ENCODE assay signal across 8 cellular contexts in genomic region chr19:7533281-7533819, GRCh38. TPM values are rescaled to one million over a fixed set of nuclear protein-coding genes. Genes with fewer than 3 reads are reported as not detected.
DNase-seq lines count a peak whose midpoint lies in the region; ATAC-seq and TF ChIP-seq lines count a peak whose summit lies in the region.

No MANE protein-coding gene starts in this region.

- DNase-seq in GM06990 (ENCODE audit: extremely low read depth, insufficient read length) = no peak
- peak; percentile 36 for DNase-seq in fibroblast of the conjunctiva (ENCODE audit: low read depth)
- DNase-seq in neural crest cell (ENCODE audit: low read depth, low spot score) = no peak
- no peak for DNase-seq in NCI-H2171 (lab: John Stamatoyannopoulos, UW)
- DNase-seq in HT-29 (ENCODE audit: low spot score) = no peak

- no peaks in the 10 kb centered on the region for H3K9me3 Mint-ChIP-seq in neural crest cell

- peak overlapping the region; percentile 96 for H3K4me3 ChIP-seq in GM06990 (replicated peaks; ENCODE audit: low read depth, low read length)
- H3K4me3 ChIP-seq in WI38 (ENCODE audit: low read depth, low read length) = peak overlapping the region; percentile 81

- H3K27me3 ChIP-seq in GM06990 (replicated peaks; ENCODE audit: control insufficient read depth, insufficient read depth, low read length) = no peaks in the 10 kb centered on the region

- H3K4me1 Mint-ChIP-seq in neural crest cell = peaks cover 20% of the 10 kb centered on the region

- no peaks in the 10 kb centered on the region; the same call in 1 of the 2 replicates for H3K36me3 ChIP-seq in GM06990 (ENCODE audit: control insufficient read depth, insufficient read depth, low read length)

- H3K27me3 Mint-ChIP-seq in neural crest cell (ENCODE audit: low read depth) = no peaks in the 10 kb centered on the region

- H3K36me3 Mint-ChIP-seq in neural crest cell (ENCODE audit: low read depth) = no peaks in the 10 kb centered on the region

- H3K27ac Mint-ChIP-seq in neural crest cell (ENCODE audit: unreplicated experiment) = peak overlapping the region; percentile 96

- H3K4me3 Mint-ChIP-seq in neural crest cell = peak overlapping the region; percentile 99

- ATAC-seq in HG03520 (IDR thresholded peaks at IDR 0.05; ENCODE audit: unreplicated experiment) = no peak
- ATAC-seq in GM21360 (IDR thresholded peaks at IDR 0.05; ENCODE audit: unreplicated experiment) = no peak

- TF ChIP-seq CTCF in GM06990 (IDR thresholded peaks at IDR 0.05; ENCODE audit: insufficient read depth, low read length, poor library complexity, severe bottlenecking) (no peak), WI38 (IDR thresholded peaks at IDR 0.05; ENCODE audit: low read depth, low read length) (no peak), neural crest cell (conservative IDR thresholded peaks at IDR 0.05) (no peak)

RNA-seq across cellular contexts. Expression of gene PNPLA6, which starts 2.2 kb away (rescaled TPM):
- 72.1 and 74.7 TPM in 2 replicates for total RNA-seq in neural crest cell
- total RNA-seq in HT-29 (2014; rRNA removed; shearing (Covaris generic)) = 61.3 and 74.3 TPM in 2 replicates

RNA-seq across cellular contexts. Expression of gene MCOLN1, which starts 10.9 kb away (rescaled TPM):
- 24.4 and 26.7 TPM in 2 replicates for total RNA-seq in neural crest cell
- total RNA-seq in HT-29 (2014; rRNA removed; shearing (Covaris generic)) = 7.1 and 7.5 TPM in 2 replicates

RNA-seq across cellular contexts. Expression of gene ZNF358, which starts 17.4 kb away (rescaled TPM):
- total RNA-seq in neural crest cell = 75.6 and 76.2 TPM in 2 replicates
- 4.2 and 5.6 TPM in 2 replicates for total RNA-seq in HT-29 (2014; rRNA removed; shearing (Covaris generic))

RNA-seq across cellular contexts. Expression of gene PEX11G, which starts 44.5 kb away (rescaled TPM):
- 2.3 and 3.4 TPM in 2 replicates for total RNA-seq in neural crest cell
- 4.0 and 6.4 TPM in 2 replicates for total RNA-seq in HT-29 (2014; rRNA removed; shearing (Covaris generic))

Comparison
In these comparisons a context has a peak if more than half of its experiments do, and no peak if none do; other contexts are left out.
1. RNA of gene ZNF358, which starts 17.4 kb away (total RNA-seq): 75.6 to 76.2 TPM in neural crest cell; 4.2 to 5.6 TPM in HT-29; every median in the first group is over 10 times any median in the second.